In the genomic region with DNA sequence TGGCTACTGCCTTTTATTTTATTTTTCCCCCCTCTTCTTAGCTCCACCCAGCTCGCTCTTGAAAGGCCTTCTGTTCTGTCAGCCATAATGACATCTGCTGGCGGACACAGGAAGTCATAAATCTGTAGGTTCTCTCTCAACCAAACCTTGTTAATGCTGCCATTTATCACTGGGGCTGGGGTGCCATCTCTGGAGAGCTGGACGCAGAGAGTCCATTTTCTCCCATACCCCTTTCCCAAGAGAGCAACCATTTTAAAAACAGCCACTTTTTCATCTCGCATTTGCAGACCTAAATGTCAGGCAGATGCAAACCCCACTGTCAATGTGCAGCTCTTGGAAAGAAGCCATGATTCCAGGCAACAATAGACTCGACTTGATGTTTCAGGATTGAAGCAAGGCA, we compare ENCODE assay signal across 2 cellular contexts.
TF ChIP-seq lines count a peak whose summit lies in the region.

No MANE protein-coding gene starts in this region.

TF ChIP-seq in HEK293, 187 proteins besides CTCF, POLR2A, EP300 and RAD21 (continued from another document):
- TF ChIP-seq ZNF548 (tag by site-specific recombination; IDR thresholded peaks at IDR 0.05) (no peak), ZNF48 (tag by site-specific recombination; IDR thresholded peaks at IDR 0.05) (no peak), REPIN1 (tag by site-specific recombination; IDR thresholded peaks at IDR 0.05; ENCODE audit: low read depth) (no peak), ZNF184 (tag by site-specific recombination; IDR thresholded peaks at IDR 0.05) (no peak), YY1 (tag by site-specific recombination; IDR thresholded peaks at IDR 0.05) (peak; percentile 30; the same call in 1 of the 2 replicates), MEIS1 (CRISPR knock-in tag; IDR thresholded peaks at IDR 0.05; ENCODE audit: borderline replicate concordance) (no peak)

TF ChIP-seq in SK-N-SH treated with all-trans-retinoic acid at 6 μM for 48 hours, 23 proteins besides CTCF, POLR2A, EP300 and RAD21 (continued from another document):
- TF ChIP-seq, protein P1, sequence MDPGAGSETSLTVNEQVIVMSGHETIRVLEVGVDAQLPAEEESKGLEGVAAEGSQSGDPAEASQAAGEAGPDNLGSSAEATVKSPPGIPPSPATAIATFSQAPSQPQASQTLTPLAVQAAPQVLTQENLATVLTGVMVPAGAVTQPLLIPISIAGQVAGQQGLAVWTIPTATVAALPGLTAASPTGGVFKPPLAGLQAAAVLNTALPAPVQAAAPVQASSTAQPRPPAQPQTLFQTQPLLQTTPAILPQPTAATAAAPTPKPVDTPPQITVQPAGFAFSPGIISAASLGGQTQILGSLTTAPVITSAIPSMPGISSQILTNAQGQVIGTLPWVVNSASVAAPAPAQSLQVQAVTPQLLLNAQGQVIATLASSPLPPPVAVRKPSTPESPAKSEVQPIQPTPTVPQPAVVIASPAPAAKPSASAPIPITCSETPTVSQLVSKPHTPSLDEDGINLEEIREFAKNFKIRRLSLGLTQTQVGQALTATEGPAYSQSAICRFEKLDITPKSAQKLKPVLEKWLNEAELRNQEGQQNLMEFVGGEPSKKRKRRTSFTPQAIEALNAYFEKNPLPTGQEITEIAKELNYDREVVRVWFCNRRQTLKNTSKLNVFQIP (CRISPR knock-in tag; IDR thresholded peaks at IDR 0.05; ENCODE audit: borderline replicate concordance, low read depth), result no peak
- TF ChIP-seq ZFP30 (CRISPR knock-in tag; IDR thresholded peaks at IDR 0.05) (0 out of 2 replicates have a peak, but pooled peaks have one; percentile 17), ZNF70 (CRISPR knock-in tag; IDR thresholded peaks at IDR 0.05) (peak; percentile 28; the same call in 1 of the 2 replicates), GLIS3 (CRISPR knock-in tag; IDR thresholded peaks at IDR 0.05) (peak; percentile 64; the same call in 1 of the 2 replicates), ARNTL (CRISPR knock-in tag; IDR thresholded peaks at IDR 0.05; ENCODE audit: borderline replicate concordance, low read depth) (no peak), ESRRG (CRISPR knock-in tag; IDR thresholded peaks at IDR 0.05) (no peak), PPARA (CRISPR knock-in tag; IDR thresholded peaks at IDR 0.05; ENCODE audit: borderline replicate concordance) (peak; percentile 48; the same call in 1 of the 2 replicates), RARB (CRISPR knock-in tag; IDR thresholded peaks at IDR 0.05) (no peak), TCF4 (CRISPR knock-in tag; IDR thresholded peaks at IDR 0.05; ENCODE audit: borderline replicate concordance) (peak; percentile 94), ZNF565 (CRISPR knock-in tag; conservative IDR thresholded peaks at IDR 0.05; ENCODE audit: low read depth) (0 out of 2 replicates have a peak, but pooled peaks have one; percentile 58), OSR1 (CRISPR knock-in tag; IDR thresholded peaks at IDR 0.05) (no peak), SNAI2 (CRISPR knock-in tag; IDR thresholded peaks at IDR 0.05) (peak; percentile 92), ISL1 (CRISPR knock-in tag; IDR thresholded peaks at IDR 0.05) (peak; percentile 87), ZFP3 (CRISPR knock-in tag; IDR thresholded peaks at IDR 0.05) (peak; percentile 66; the same call in 1 of the 2 replicates), BACH2 (CRISPR knock-in tag; IDR thresholded peaks at IDR 0.05; ENCODE audit: borderline replicate concordance) (0 out of 2 replicates have a peak, but pooled peaks have one; percentile 84), TOX (CRISPR knock-in tag; IDR thresholded peaks at IDR 0.05; ENCODE audit: borderline replicate concordance) (no peak)
- TF ChIP-seq, protein P2, sequence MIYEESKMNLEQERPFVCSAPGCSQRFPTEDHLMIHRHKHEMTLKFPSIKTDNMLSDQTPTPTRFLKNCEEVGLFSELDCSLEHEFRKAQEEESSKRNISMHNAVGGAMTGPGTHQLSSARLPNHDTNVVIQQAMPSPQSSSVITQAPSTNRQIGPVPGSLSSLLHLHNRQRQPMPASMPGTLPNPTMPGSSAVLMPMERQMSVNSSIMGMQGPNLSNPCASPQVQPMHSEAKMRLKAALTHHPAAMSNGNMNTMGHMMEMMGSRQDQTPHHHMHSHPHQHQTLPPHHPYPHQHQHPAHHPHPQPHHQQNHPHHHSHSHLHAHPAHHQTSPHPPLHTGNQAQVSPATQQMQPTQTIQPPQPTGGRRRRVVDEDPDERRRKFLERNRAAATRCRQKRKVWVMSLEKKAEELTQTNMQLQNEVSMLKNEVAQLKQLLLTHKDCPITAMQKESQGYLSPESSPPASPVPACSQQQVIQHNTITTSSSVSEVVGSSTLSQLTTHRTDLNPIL (CRISPR knock-in tag; IDR thresholded peaks at IDR 0.05; ENCODE audit: low read depth), result peak; percentile 12; the same call in 1 of the 2 replicates
- TF ChIP-seq, protein P3, sequence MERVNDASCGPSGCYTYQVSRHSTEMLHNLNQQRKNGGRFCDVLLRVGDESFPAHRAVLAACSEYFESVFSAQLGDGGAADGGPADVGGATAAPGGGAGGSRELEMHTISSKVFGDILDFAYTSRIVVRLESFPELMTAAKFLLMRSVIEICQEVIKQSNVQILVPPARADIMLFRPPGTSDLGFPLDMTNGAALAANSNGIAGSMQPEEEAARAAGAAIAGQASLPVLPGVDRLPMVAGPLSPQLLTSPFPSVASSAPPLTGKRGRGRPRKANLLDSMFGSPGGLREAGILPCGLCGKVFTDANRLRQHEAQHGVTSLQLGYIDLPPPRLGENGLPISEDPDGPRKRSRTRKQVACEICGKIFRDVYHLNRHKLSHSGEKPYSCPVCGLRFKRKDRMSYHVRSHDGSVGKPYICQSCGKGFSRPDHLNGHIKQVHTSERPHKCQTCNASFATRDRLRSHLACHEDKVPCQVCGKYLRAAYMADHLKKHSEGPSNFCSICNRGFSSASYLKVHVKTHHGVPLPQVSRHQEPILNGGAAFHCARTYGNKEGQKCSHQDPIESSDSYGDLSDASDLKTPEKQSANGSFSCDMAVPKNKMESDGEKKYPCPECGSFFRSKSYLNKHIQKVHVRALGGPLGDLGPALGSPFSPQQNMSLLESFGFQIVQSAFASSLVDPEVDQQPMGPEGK (CRISPR knock-in tag; IDR thresholded peaks at IDR 0.05; ENCODE audit: borderline replicate concordance), result no peak
- TF ChIP-seq, protein P4, sequence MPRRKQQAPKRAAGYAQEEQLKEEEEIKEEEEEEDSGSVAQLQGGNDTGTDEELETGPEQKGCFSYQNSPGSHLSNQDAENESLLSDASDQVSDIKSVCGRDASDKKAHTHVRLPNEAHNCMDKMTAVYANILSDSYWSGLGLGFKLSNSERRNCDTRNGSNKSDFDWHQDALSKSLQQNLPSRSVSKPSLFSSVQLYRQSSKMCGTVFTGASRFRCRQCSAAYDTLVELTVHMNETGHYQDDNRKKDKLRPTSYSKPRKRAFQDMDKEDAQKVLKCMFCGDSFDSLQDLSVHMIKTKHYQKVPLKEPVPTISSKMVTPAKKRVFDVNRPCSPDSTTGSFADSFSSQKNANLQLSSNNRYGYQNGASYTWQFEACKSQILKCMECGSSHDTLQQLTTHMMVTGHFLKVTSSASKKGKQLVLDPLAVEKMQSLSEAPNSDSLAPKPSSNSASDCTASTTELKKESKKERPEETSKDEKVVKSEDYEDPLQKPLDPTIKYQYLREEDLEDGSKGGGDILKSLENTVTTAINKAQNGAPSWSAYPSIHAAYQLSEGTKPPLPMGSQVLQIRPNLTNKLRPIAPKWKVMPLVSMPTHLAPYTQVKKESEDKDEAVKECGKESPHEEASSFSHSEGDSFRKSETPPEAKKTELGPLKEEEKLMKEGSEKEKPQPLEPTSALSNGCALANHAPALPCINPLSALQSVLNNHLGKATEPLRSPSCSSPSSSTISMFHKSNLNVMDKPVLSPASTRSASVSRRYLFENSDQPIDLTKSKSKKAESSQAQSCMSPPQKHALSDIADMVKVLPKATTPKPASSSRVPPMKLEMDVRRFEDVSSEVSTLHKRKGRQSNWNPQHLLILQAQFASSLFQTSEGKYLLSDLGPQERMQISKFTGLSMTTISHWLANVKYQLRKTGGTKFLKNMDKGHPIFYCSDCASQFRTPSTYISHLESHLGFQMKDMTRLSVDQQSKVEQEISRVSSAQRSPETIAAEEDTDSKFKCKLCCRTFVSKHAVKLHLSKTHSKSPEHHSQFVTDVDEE (CRISPR knock-in tag; IDR thresholded peaks at IDR 0.05), result peak; percentile 97
